ENCODE assay signal across 33 cellular contexts in genomic region chr17:40298726-40299125, GRCh38. TPM values are rescaled to one million over a fixed set of nuclear protein-coding genes. Genes with fewer than 3 reads are reported as not detected.
A peak's percentile ranks its signal among the peaks of the same experiment; 100 is the strongest.
DNase-seq lines count a peak whose midpoint lies in the region; ATAC-seq and TF ChIP-seq lines count a peak whose summit lies in the region.
"Had no signal": no experiment of that assay in that cellular context is flagged by ENCODE, and none has a peak within 500 bp of the region (broad histone marks: within the 10 kb centered on the region; RNA-seq: fewer than 3 reads in every experiment).

No MANE protein-coding gene starts in this region.

- H4K20me1 ChIP-seq in fibroblast of lung (ENCODE audit: control insufficient read depth, extremely low read depth, insufficient read depth, low read length): no peaks in the 10 kb centered on the region

- peaks cover 5% of the 10 kb centered on the region for H3K36me3 Mint-ChIP-seq in osteocyte (ENCODE audit: unreplicated experiment)
- H3K36me3 Mint-ChIP-seq: IgD-negative memory B cell had no signal

- H3K27me3 ChIP-seq in adipocyte (replicated peaks; ENCODE audit: control insufficient read depth, insufficient read depth, low read length) (no peaks in the 10 kb centered on the region), fibroblast of lung (ENCODE audit: control insufficient read depth, insufficient read depth, low read length) (no peaks in the 10 kb centered on the region)
- H3K27me3 ChIP-seq: BLaER1 treated with 17β-estradiol and CSF1 and Interleukin-3, amounts not matched to agents 10 nM and 100 nM; stomach; tibial nerve had no signal

- no peak overlapping the region for H3K4me3 Mint-ChIP-seq in osteocyte (ENCODE audit: unreplicated experiment)
- H3K4me3 Mint-ChIP-seq: activated CD4-positive, alpha-beta T cell treated with anti-CD3 and anti-CD28 coated beads for 36 hours; activated CD8-positive, alpha-beta T cell treated with anti-CD3 and anti-CD28 coated beads, Interleukin-2, amount 10 ng/mL, durations not matched to agents 7 days and 5 days; activated naive CD4-positive, alpha-beta T cell treated with anti-CD3 and anti-CD28 coated beads, Interleukin-2, amount 10 ng/mL, durations not matched to agents 7 days and 5 days; activated T-helper 17 cell treated with anti-CD3 and anti-CD28 coated beads, Interleukin-2, amount 50 U/mL, for 72 hours; dendritic cell treated with granulocyte-macrophage colony-stimulating factor and Interleukin-4, amounts not matched to agents 40 ng/mL and 50 ng/mL, for 4 days; endodermal cell; IgD-negative memory B cell; immature natural killer cell; naive thymus-derived CD4-positive, alpha-beta T cell had no signal

- H3K4me1 ChIP-seq in adipocyte (ENCODE audit: control insufficient read depth, insufficient read depth, low read length) (peaks cover 61% of the 10 kb centered on the region), fibroblast of lung (ENCODE audit: control insufficient read depth, extremely low read depth, insufficient read depth, low read length) (peaks cover 18% of the 10 kb centered on the region)

- H3K4me2 ChIP-seq in fibroblast of lung (ENCODE audit: extremely low read depth, insufficient read depth, low read length): peak overlapping the region; percentile 11
- H3K4me2 ChIP-seq: BLaER1 treated with 17β-estradiol and CSF1 and Interleukin-3, amounts not matched to agents 10 nM and 100 nM had no signal

- no peak for TF ChIP-seq CTCF in fibroblast of lung (conservative IDR thresholded peaks at IDR 0.05 in 1 of 2, IDR thresholded peaks at IDR 0.05 in 1 of 2; ENCODE audit: low read depth in 1 of 2, low read length in 2 of 2)
- TF ChIP-seq CTCF in osteocyte (IDR thresholded peaks at IDR 0.05): no peak

- peak overlapping the region; percentile 54 for H3K9ac ChIP-seq in adipocyte (ENCODE audit: low read length)
- H3K9ac ChIP-seq in fibroblast of lung (ENCODE audit: insufficient read depth, low read length): no peak overlapping the region

- no peaks in the 10 kb centered on the region for H3K27me3 Mint-ChIP-seq in osteocyte (ENCODE audit: unreplicated experiment)
- H3K27me3 Mint-ChIP-seq: activated CD4-positive, alpha-beta T cell treated with anti-CD3 and anti-CD28 coated beads for 36 hours; activated naive CD4-positive, alpha-beta T cell treated with anti-CD3 and anti-CD28 coated beads, Interleukin-2, amount 10 ng/mL, durations not matched to agents 7 days and 5 days; activated T-helper 17 cell treated with anti-CD3 and anti-CD28 coated beads, Interleukin-2, amount 50 U/mL, for 72 hours; dendritic cell treated with granulocyte-macrophage colony-stimulating factor and Interleukin-4, amounts not matched to agents 40 ng/mL and 50 ng/mL, for 4 days; IgD-negative memory B cell; naive thymus-derived CD4-positive, alpha-beta T cell had no signal

- H3K79me2 ChIP-seq in fibroblast of lung (ENCODE audit: control insufficient read depth, insufficient read depth, low read length): no peaks in the 10 kb centered on the region

- no peak overlapping the region for H2AFZ ChIP-seq in fibroblast of lung (ENCODE audit: low read length)

- H3K9me3 ChIP-seq in adipocyte (ENCODE audit: control insufficient read depth, low read length) (no peaks in the 10 kb centered on the region), fibroblast of lung (ENCODE audit: control insufficient read depth, insufficient read depth, low read depth, low read length) (no peaks in the 10 kb centered on the region)
- H3K9me3 ChIP-seq: BLaER1 treated with 17β-estradiol and CSF1 and Interleukin-3, amounts not matched to agents 10 nM and 100 nM; psoas muscle; stomach; tibial nerve had no signal

- peak; percentile 65 for DNase-seq in GM03348 (ENCODE audit: low spot score)
- peak; percentile 73 for DNase-seq in adipocyte (ENCODE audit: low read depth)
- peak in 1 of 2 donors; percentile 75 for DNase-seq in fibroblast of lung (ENCODE audit: low read depth in 2 of 2)
- no peak for DNase-seq in osteocyte (ENCODE audit: extremely low spot score, unreplicated experiment)
- no peak for DNase-seq in stimulated activated CD4-positive, alpha-beta T cell treated with anti-CD3 and anti-CD28 coated beads, Interleukin-1b, Interleukin-23, amount 100 ng/mL, for 48 hours
- DNase-seq in NCI-H1092 (lab: John Stamatoyannopoulos, UW): no peak
- DNase-seq: ACHN; activated CD4-positive, alpha-beta T cell treated with anti-CD3 and anti-CD28 coated beads for 36 hours; activated CD8-positive, alpha-beta T cell treated with anti-CD3 and anti-CD28 coated beads, Interleukin-2, amount 10 ng/mL, durations not matched to agents 7 days and 5 days; activated naive CD4-positive, alpha-beta T cell treated with anti-CD3 and anti-CD28 coated beads, Interleukin-2, amount 10 ng/mL, durations not matched to agents 7 days and 5 days; DMS53; endodermal cell; immature natural killer cell; naive thymus-derived CD4-positive, alpha-beta T cell; NCI-H1694; NCI-H2171; SIG-M5; stimulated activated CD4-positive, alpha-beta T cell treated with anti-CD3 and anti-CD28 coated beads, Interleukin-12 subunit alpha, Interleukin-12 subunit beta, amount 100 ng/mL, for 4 hours; stimulated activated CD4-positive, alpha-beta T cell treated with anti-CD3 and anti-CD28 coated beads, Interleukin-4, amount 100 ng/mL, for 1 hour; stomach; T1000 had no signal

- H3K4me3 ChIP-seq in adipocyte (ENCODE audit: low read length) (no peak overlapping the region), fibroblast of lung (replicated peaks in 1 of 4; ENCODE audit: control extremely low read depth in 1 of 4, insufficient read depth in 1 of 4, low read depth in 3 of 4, low read length in 4 of 4) (no peak overlapping the region)
- H3K4me3 ChIP-seq: BLaER1 treated with 17β-estradiol and CSF1 and Interleukin-3, amounts not matched to agents 10 nM and 100 nM; psoas muscle; stomach; tibial nerve had no signal

- H3K27ac ChIP-seq in fibroblast of lung (ENCODE audit: insufficient read depth, low read length): peak overlapping the region; percentile 41
- H3K27ac ChIP-seq: BLaER1 treated with 17β-estradiol and CSF1 and Interleukin-3, amounts not matched to agents 10 nM and 100 nM; psoas muscle; stomach; VCaP had no signal

- peaks cover 32% of the 10 kb centered on the region for H3K4me1 Mint-ChIP-seq in osteocyte (ENCODE audit: unreplicated experiment)

- ATAC-seq in HG03159 (IDR thresholded peaks at IDR 0.05; ENCODE audit: unreplicated experiment): no peak
- ATAC-seq: activated CD4-positive, alpha-beta T cell treated with anti-CD3 and anti-CD28 coated beads for 36 hours; activated CD8-positive, alpha-beta T cell treated with anti-CD3 and anti-CD28 coated beads, Interleukin-2, amount 10 ng/mL, durations not matched to agents 7 days and 5 days; activated T-helper 17 cell treated with anti-CD3 and anti-CD28 coated beads, Interleukin-2, amount 50 U/mL, for 72 hours; esophagus mucosa; HCT116; left lobe of liver; naive thymus-derived CD4-positive, alpha-beta T cell; psoas muscle; sciatic nerve had no signal

- H3K36me3 ChIP-seq in adipocyte (ENCODE audit: control insufficient read depth, insufficient read depth, low read length, severe bottlenecking) (no peaks in the 10 kb centered on the region), fibroblast of lung (ENCODE audit: control insufficient read depth, insufficient read depth, low read length) (peaks cover 7% of the 10 kb centered on the region)
- H3K36me3 ChIP-seq: stomach, tibial nerve had no signal

- H3K9me3 Mint-ChIP-seq in osteocyte (ENCODE audit: unreplicated experiment): no peaks in the 10 kb centered on the region
- H3K9me3 Mint-ChIP-seq: activated naive CD4-positive, alpha-beta T cell treated with anti-CD3 and anti-CD28 coated beads, Interleukin-2, amount 10 ng/mL, durations not matched to agents 7 days and 5 days; activated T-helper 17 cell treated with anti-CD3 and anti-CD28 coated beads, Interleukin-2, amount 50 U/mL, for 72 hours; dendritic cell treated with granulocyte-macrophage colony-stimulating factor and Interleukin-4, amounts not matched to agents 40 ng/mL and 50 ng/mL, for 4 days; endodermal cell; IgD-negative memory B cell; immature natural killer cell had no signal

- H3K27ac Mint-ChIP-seq in osteocyte (ENCODE audit: unreplicated experiment): peak overlapping the region; percentile 72
- H3K27ac Mint-ChIP-seq: activated CD4-positive, alpha-beta T cell treated with anti-CD3 and anti-CD28 coated beads for 36 hours; activated CD8-positive, alpha-beta T cell treated with anti-CD3 and anti-CD28 coated beads, Interleukin-2, amount 10 ng/mL, durations not matched to agents 7 days and 5 days; activated naive CD4-positive, alpha-beta T cell treated with anti-CD3 and anti-CD28 coated beads, Interleukin-2, amount 10 ng/mL, durations not matched to agents 7 days and 5 days; activated T-helper 17 cell treated with anti-CD3 and anti-CD28 coated beads, Interleukin-2, amount 50 U/mL, for 72 hours; dendritic cell treated with granulocyte-macrophage colony-stimulating factor and Interleukin-4, amounts not matched to agents 40 ng/mL and 50 ng/mL, for 4 days; endodermal cell; immature natural killer cell; naive thymus-derived CD4-positive, alpha-beta T cell had no signal

RNA-seq across cellular contexts. Expression of gene RARA, which starts 10.3 kb away (rescaled TPM):
- total RNA-seq in fibroblast of lung (7.8 and 10.5 TPM in 2 replicates), osteocyte (62.6 and 65.2 TPM in 2 replicates)
- 7.0 and 7.6 TPM in 2 replicates for polyA plus RNA-seq in fibroblast of lung
- polyA plus RNA-seq in fibroblast of lung (2012): 27.6 and 29.8 TPM in 2 replicates
- 39.2 and 44.6 TPM in 2 replicates for polyA minus RNA-seq in fibroblast of lung (ENCODE audit: low replicate concordance)

RNA-seq across cellular contexts. Expression of gene CDC6, which starts 11.0 kb away (rescaled TPM):
- 1.3 and 4.5 TPM in 2 replicates for total RNA-seq in fibroblast of lung
- 16.3 and 45.4 TPM in 2 replicates for polyA plus RNA-seq in fibroblast of lung
- 9.1 and 27.8 TPM in 2 replicates for polyA plus RNA-seq in fibroblast of lung (2012)
- polyA minus RNA-seq in fibroblast of lung (ENCODE audit: low replicate concordance): 2.0 and 6.4 TPM in 2 replicates
- total RNA-seq in osteocyte: 6.7 and 10.8 TPM in 2 replicates

Comparison
In these comparisons a context has a peak if more than half of its experiments do, and no peak if none do; other contexts are left out.
1. DNase-seq: peak in GM03348 (single experiment) and adipocyte (single experiment); none in osteocyte (single experiment), stimulated activated CD4-positive, alpha-beta T cell treated with anti-CD3 and anti-CD28 coated beads, Interleukin-1b, Interleukin-23, amount 100 ng/mL, for 48 hours (single experiment) and NCI-H1092 (single experiment).